Comparison of ENCODE assay signal across 1 cellular context in genomic region chr3:9386501-9387321, GRCh38.
A peak's percentile ranks its signal among the peaks of the same experiment; 100 is the strongest.
TF ChIP-seq lines count a peak whose summit lies in the region.

No MANE protein-coding gene starts in this region.

TF ChIP-seq in K562, 482 proteins besides CTCF, POLR2A, EP300 and RAD21 (continued from another document):
- peak; percentile 15 for TF ChIP-seq E2F8 (IDR thresholded peaks at IDR 0.05; ENCODE audit: low read depth, partially characterized antibody)
- no peak for TF ChIP-seq THRAP3 (IDR thresholded peaks at IDR 0.05; ENCODE audit: borderline replicate concordance)
- TF ChIP-seq KDM5B (IDR thresholded peaks at IDR 0.05; ENCODE audit: insufficient replicate concordance, low read depth, low read length), result peak; percentile 31
- 0 out of 2 replicates have a peak, but pooled peaks have one; percentile 36 for TF ChIP-seq HOXB6 (CRISPR knock-in tag; IDR thresholded peaks at IDR 0.05; ENCODE audit: borderline replicate concordance)
- peak; percentile 49 for TF ChIP-seq KHSRP (IDR thresholded peaks at IDR 0.05)
- peak; percentile 56 for TF ChIP-seq POLR2B (IDR thresholded peaks at IDR 0.05; ENCODE audit: low read depth, partially characterized antibody)
- no peak for TF ChIP-seq ZKSCAN1 (IDR thresholded peaks at IDR 0.05; ENCODE audit: low read depth, low read length)
- peak; percentile 60; the same call in 1 of the 2 replicates for TF ChIP-seq POLR2H (tag; IDR thresholded peaks at IDR 0.05; ENCODE audit: low read depth)
- peak; percentile 40; the same call in 1 of the 2 replicates for TF ChIP-seq POLR2AphosphoS5 (IDR thresholded peaks at IDR 0.05; ENCODE audit: control insufficient read depth, insufficient read depth, low read depth, low read length)
- peak; percentile 63 for TF ChIP-seq SUPT5H (IDR thresholded peaks at IDR 0.05)
- 0 out of 2 replicates have a peak, but pooled peaks have one; percentile 7 for TF ChIP-seq MXI1 (IDR thresholded peaks at IDR 0.05; ENCODE audit: low read depth, low read length)
- TF ChIP-seq POLR2G (IDR thresholded peaks at IDR 0.05; ENCODE audit: low read depth, low read length), result peak; percentile 67; the same call in 1 of the 2 replicates
- peak; percentile 34; the same call in 1 of the 2 replicates for TF ChIP-seq NFATC3 (IDR thresholded peaks at IDR 0.05)
- TF ChIP-seq HLTF (IDR thresholded peaks at IDR 0.05), result no peak
- peak; percentile 84 for TF ChIP-seq ESRRA (IDR thresholded peaks at IDR 0.05; ENCODE audit: borderline replicate concordance, low read depth)
